In the genomic region with DNA sequence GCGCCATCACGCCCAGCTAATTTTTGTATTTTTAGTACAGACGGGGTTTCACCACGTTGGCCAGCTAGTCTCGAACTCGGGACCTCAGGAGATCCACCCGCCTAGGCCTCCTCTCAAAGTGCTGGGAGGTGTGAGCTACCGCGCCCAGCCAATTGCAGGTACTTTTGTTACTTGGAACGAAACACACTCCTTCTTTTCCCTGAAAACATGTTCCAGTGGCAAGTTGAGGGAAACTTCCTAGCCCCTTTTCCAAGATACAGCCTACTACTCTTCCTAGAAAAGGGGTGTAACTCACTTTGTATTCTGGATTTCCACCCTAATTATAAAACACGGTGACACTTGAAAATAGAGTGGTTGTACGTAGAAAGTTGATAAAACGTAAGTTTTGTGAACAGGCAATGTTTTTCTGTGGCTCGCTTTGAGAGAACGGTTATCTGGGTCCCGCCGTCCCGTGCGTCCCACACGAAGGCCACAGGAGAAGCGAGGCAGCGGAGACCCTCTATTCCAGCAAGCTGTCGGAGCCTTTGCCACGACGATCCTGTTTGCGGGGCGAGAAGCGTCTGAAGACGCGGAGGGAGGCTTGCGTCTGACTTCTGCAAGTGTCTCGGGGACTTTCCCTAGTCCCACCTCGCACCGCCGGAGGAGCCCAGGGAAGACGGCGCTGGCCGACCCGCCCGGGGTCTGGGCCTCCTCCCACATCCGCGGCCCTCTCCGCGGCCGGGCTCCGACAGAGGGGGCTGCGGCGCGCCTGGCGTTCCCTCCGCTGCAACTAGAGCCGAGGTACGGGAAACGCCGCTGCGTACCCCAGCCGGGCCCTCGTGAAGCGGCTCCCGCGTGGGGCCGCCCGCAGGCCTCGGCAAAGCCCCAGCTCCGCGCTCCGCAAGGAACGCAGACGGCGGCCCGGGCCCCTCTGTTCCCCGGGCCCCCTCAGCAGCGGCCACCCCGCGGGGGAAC, we compare ENCODE assay signal across 8 cellular contexts. TPM values are rescaled to one million over a fixed set of nuclear protein-coding genes. Genes with fewer than 3 reads are reported as not detected.
DNase-seq lines count a peak whose midpoint lies in the region; ATAC-seq and TF ChIP-seq lines count a peak whose summit lies in the region.

No MANE protein-coding gene starts in this region.

- TF ChIP-seq CTCF in LNCaP clone FGC (IDR thresholded peaks at IDR 0.05; ENCODE audit: control insufficient read depth, extremely low read depth, insufficient read depth): no peak
- no peak for TF ChIP-seq CTCF in neutrophil (IDR thresholded peaks at IDR 0.05)
- peak in 1 of 2 experiments; percentile 15 for TF ChIP-seq CTCF in tibial artery (IDR thresholded peaks at IDR 0.05)

- intact Hi-C loops in tibial artery (cut with DNase I; ENCODE audit: low total_unique reads): loop anchor here (5.0 kb wide), 1 partner anchor 43 kb away; a partner anchor contains a TSS

- H3K36me3 ChIP-seq in neutrophil: no peaks in the 10 kb centered on the region
- no peaks in the 10 kb centered on the region for H3K36me3 ChIP-seq in tibial artery

- peak; percentile 24 for ATAC-seq in GM21576 (IDR thresholded peaks at IDR 0.05; ENCODE audit: unreplicated experiment)

- peaks cover 23 to 27% of the 10 kb centered on the region in 2 experiments for H3K4me1 ChIP-seq in neutrophil (ENCODE audit: control insufficient read depth in 1 of 2, insufficient read depth in 1 of 2, low read depth in 1 of 2, low read length in 1 of 2)
- H3K4me1 ChIP-seq in tibial artery: peaks cover 0 to 34% (median 26%) of the 10 kb centered on the region in 4 donors

- H3K27ac ChIP-seq in neutrophil: peak overlapping the region; percentile 78
- H3K27ac ChIP-seq in tibial artery: peak overlapping the region; percentile 61 to 73

- H3K4me3 ChIP-seq in LNCaP clone FGC (ENCODE audit: low read depth, low read length): peak overlapping the region; percentile 66
- H3K4me3 ChIP-seq in neutrophil (ENCODE audit: low read depth in 1 of 2, low read length in 1 of 2): peak overlapping the region; percentile 77
- H3K4me3 ChIP-seq in tibial artery: peak overlapping the region; percentile 90 to 94

- H3K9me3 ChIP-seq in neutrophil: no peaks in the 10 kb centered on the region
- H3K9me3 ChIP-seq in tibial artery: no peaks in the 10 kb centered on the region

- DNase-seq in Daoy (ENCODE audit: low read depth) (peak; percentile 60), LNCaP clone FGC (ENCODE audit: low read depth) (no peak), erythroblast (lab: John Stamatoyannopoulos, UW) (peak; percentile 62 to 79), tibial artery (no peak), globus pallidus (ENCODE audit: low spot score) (no peak)
- peak; percentile 86 for DNase-seq in activated CD8-positive, alpha-beta memory T cell treated with anti-CD3 and anti-CD28 coated beads for 24 hours

- no peaks in the 10 kb centered on the region for H3K27me3 ChIP-seq in neutrophil
- H3K27me3 ChIP-seq in tibial artery: no peaks in the 10 kb centered on the region

- no peak for TF ChIP-seq POLR2A in erythroblast (IDR thresholded peaks at IDR 0.05; ENCODE audit: low read length)

RNA-seq across cellular contexts. Expression of a gene that starts 0.7 kb away (rescaled TPM):
- 79.0 and 86.9 TPM in 2 replicates for total RNA-seq in Daoy (2014; rRNA removed; shearing (Covaris generic))

RNA-seq across cellular contexts. Expression of a gene that starts 34.5 kb away (rescaled TPM):
- total RNA-seq in Daoy (2014; rRNA removed; shearing (Covaris generic)): 6.5 and 8.4 TPM in 2 replicates

RNA-seq across cellular contexts. Expression of a gene that starts 42.0 kb away (rescaled TPM):
- total RNA-seq in Daoy (2014; rRNA removed; shearing (Covaris generic)): 10.4 and 10.5 TPM in 2 replicates

RNA-seq across cellular contexts. Expression of a gene that starts 45.1 kb away (rescaled TPM):
- total RNA-seq in Daoy (2014; rRNA removed; shearing (Covaris generic)): 3.3 and 5.1 TPM in 2 replicates

Comparison
In these comparisons a context has a peak if more than half of its experiments do, and no peak if none do; other contexts are left out.
1. DNase-seq: peak in Daoy (single experiment), activated CD8-positive, alpha-beta memory T cell treated with anti-CD3 and anti-CD28 coated beads for 24 hours (single experiment) and erythroblast (2 of 2); none in LNCaP clone FGC (single experiment), tibial artery (0 of 2) and globus pallidus (single experiment).
2. Peak in every context shown above with its lines, with median percentiles within 50 percentile points of each other: H3K4me3 ChIP-seq.